In genomic region chr22:50577987-50578775, GRCh38 we compare ENCODE assay signal across 9 cellular contexts. TPM values are rescaled to one million over a fixed set of nuclear protein-coding genes. Genes with fewer than 3 reads are reported as not detected.
DNase-seq lines count a peak whose midpoint lies in the region; ATAC-seq and TF ChIP-seq lines count a peak whose summit lies in the region.
"Had no signal": no experiment of that assay in that cellular context is flagged by ENCODE, and none has a peak within 500 bp of the region (broad histone marks: within the 10 kb centered on the region; RNA-seq: fewer than 3 reads in every experiment).

TSS of gene CPT1B (minus strand) at chr22:50578427. CDS start at chr22:50577915, 512 bp downstream.

- H3K9me3 ChIP-seq in lung (ENCODE audit: control insufficient read depth in 2 of 2, insufficient read depth in 1 of 2, low read length in 1 of 2) (no peaks in the 10 kb centered on the region), thoracic aorta (no peaks in the 10 kb centered on the region)

- peaks cover 0 to 7% of the 10 kb centered on the region in 2 donors for H3K36me3 ChIP-seq in lung (ENCODE audit: control insufficient read depth in 2 of 2, insufficient read depth in 2 of 2, low read length in 2 of 2)
- H3K36me3 ChIP-seq in thoracic aorta = no peaks in the 10 kb centered on the region

- H3K4me3 Mint-ChIP-seq in activated CD4-positive, alpha-beta T cell treated with anti-CD3 and anti-CD28 coated beads, Interleukin-2, amount 10 ng/mL, durations not matched to agents 24 days and 14 days = no peak within 1 kb of the TSS

- H3K4me3 ChIP-seq in lung = no peak within 1 kb of the TSS
- no peak within 1 kb of the TSS for H3K4me3 ChIP-seq in thoracic aorta

- 29 to 35% methylated on average over 57 to 63 of the region's 63 CpGs for WGBS in lung, 2 donors

- no peak for DNase-seq in activated CD4-positive, alpha-beta T cell treated with anti-CD3 and anti-CD28 coated beads, Interleukin-2, amount 10 ng/mL, durations not matched to agents 24 days and 14 days
- no peak for DNase-seq in activated CD4-positive, alpha-beta T cell treated with anti-CD3 and anti-CD28 coated beads for 48 hours
- DNase-seq in lung (ENCODE audit: low spot score) (no peak), thoracic aorta (ENCODE audit: low spot score) (no peak), T-helper 9 cell (no peak), HPDE6-E6E7 (ENCODE audit: extremely low spot score) (no peak)
- DNase-seq: NK-92 treated with Interleukin-12 subunit alpha and Interleukin-12 subunit beta, amount 100 ng/mL, for 24 hours had no signal

- H3K9me3 Mint-ChIP-seq in activated CD4-positive, alpha-beta T cell treated with anti-CD3 and anti-CD28 coated beads, Interleukin-2, amount 10 ng/mL, durations not matched to agents 24 days and 14 days = no peaks in the 10 kb centered on the region

- H3K4me1 ChIP-seq in lung (ENCODE audit: control insufficient read depth in 2 of 2, insufficient read depth in 2 of 2, low read length in 2 of 2) (peaks cover 5 to 10% of the 10 kb centered on the region in 2 donors), thoracic aorta (ENCODE audit: control insufficient read depth in 1 of 2, low read depth in 2 of 2) (peaks cover 3 to 19% of the 10 kb centered on the region in 2 donors)

- TF ChIP-seq CTCF in lung (IDR thresholded peaks at IDR 0.05; ENCODE audit: control extremely low read depth, extremely low read depth) = no peak
- no peak for TF ChIP-seq CTCF in thoracic aorta (IDR thresholded peaks at IDR 0.05)

- peak within 1 kb of the TSS; percentile 63 for H3K27ac ChIP-seq in cingulate gyrus (ENCODE audit: low read depth, low read length)
- peak within 1 kb of the TSS in 1 of 2 donors; percentile 90 for H3K27ac ChIP-seq in lung (ENCODE audit: low read depth in 1 of 2, low read length in 1 of 2)
- no peak within 1 kb of the TSS for H3K27ac ChIP-seq in thoracic aorta

- ATAC-seq in lung (ENCODE audit: insufficient read depth, low FRiP score) = no peak
- ATAC-seq in thoracic aorta (ENCODE audit: insufficient number of reproducible peaks, low FRiP score, low read depth) = no peak
- no peak for ATAC-seq in HG03025 (IDR thresholded peaks at IDR 0.05; ENCODE audit: low FRiP score, unreplicated experiment)

- intact Hi-C loops in activated CD4-positive, alpha-beta T cell treated with anti-CD3 and anti-CD28 coated beads, Interleukin-2, amount 10 ng/mL, durations not matched to agents 24 days and 14 days (cut with micrococcal nuclease) = no loop called here

- H3K27me3 Mint-ChIP-seq in activated CD4-positive, alpha-beta T cell treated with anti-CD3 and anti-CD28 coated beads, Interleukin-2, amount 10 ng/mL, durations not matched to agents 24 days and 14 days = no peaks in the 10 kb centered on the region

- peaks cover 10% of the 10 kb centered on the region for H3K4me1 Mint-ChIP-seq in activated CD4-positive, alpha-beta T cell treated with anti-CD3 and anti-CD28 coated beads, Interleukin-2, amount 10 ng/mL, durations not matched to agents 24 days and 14 days

- peak within 1 kb of the TSS; percentile 64 for H3K27ac Mint-ChIP-seq in activated CD4-positive, alpha-beta T cell treated with anti-CD3 and anti-CD28 coated beads, Interleukin-2, amount 10 ng/mL, durations not matched to agents 24 days and 14 days

- H3K27me3 ChIP-seq in lung (ENCODE audit: control insufficient read depth, insufficient read depth) (no peaks in the 10 kb centered on the region), thoracic aorta (replicated peaks; ENCODE audit: insufficient read depth) (no peaks in the 10 kb centered on the region)

- H3K36me3 Mint-ChIP-seq in activated CD4-positive, alpha-beta T cell treated with anti-CD3 and anti-CD28 coated beads, Interleukin-2, amount 10 ng/mL, durations not matched to agents 24 days and 14 days (ENCODE audit: low read depth) = peaks cover 39% of the 10 kb centered on the region

RNA-seq across cellular contexts. Expression of gene CPT1B, which starts in this region (rescaled TPM):
- total RNA-seq in activated CD4-positive, alpha-beta T cell treated with anti-CD3 and anti-CD28 coated beads, Interleukin-2, amount 10 ng/mL, durations not matched to agents 24 days and 14 days = 63.1 and 71.5 TPM in 2 replicates
- 10 to 100 TPM in 1 of 2 donors, 1 to 10 TPM in 1; 5.7 to 21.2 TPM for total RNA-seq in lung
- polyA plus RNA-seq in lung = 10 to 100 TPM; 11.8 to 14.5 TPM
- total RNA-seq in thoracic aorta = 10 to 100 TPM; 14.6 to 21.4 TPM
